In the genomic region with DNA sequence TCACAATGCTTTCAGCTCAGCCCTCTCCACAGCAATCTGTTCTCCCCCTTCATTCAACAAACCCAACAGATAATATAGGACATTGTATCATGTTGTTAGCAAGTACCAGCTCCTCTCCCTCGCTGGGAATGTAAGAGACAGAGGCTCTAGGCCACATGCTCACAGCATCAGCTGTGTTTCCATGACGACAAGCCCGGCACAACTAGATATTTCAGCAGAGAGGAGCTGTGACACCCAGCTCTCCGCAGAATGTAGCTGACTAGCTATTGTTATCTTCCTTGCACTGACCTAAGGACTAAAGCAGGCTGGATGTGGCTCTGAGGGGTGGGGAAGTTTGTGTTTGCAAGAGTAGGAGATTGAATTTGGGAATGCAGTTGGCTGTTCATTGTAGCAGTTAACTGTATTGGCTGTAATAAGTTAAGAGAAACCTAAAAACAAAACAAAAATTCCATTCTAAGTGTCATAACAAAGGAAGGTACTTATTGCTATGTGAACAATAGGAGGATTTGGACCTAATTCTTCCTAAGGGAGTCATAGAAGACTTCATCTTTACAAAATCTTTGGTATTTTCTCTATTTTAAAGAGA, we compare ENCODE assay signal across 9 cellular contexts. TPM values are rescaled to one million over a fixed set of nuclear protein-coding genes. Genes with fewer than 3 reads are reported as not detected.
DNase-seq lines count a peak whose midpoint lies in the region; ATAC-seq, FAIRE-seq and TF ChIP-seq lines count a peak whose summit lies in the region.
"Had no signal": no experiment of that assay in that cellular context is flagged by ENCODE, and none has a peak within 500 bp of the region (broad histone marks: within the 10 kb centered on the region; RNA-seq: fewer than 3 reads in every experiment).

No MANE protein-coding gene starts in this region.

- dilution Hi-C loops in endothelial cell of umbilical vein (cut with MboI; ENCODE audit: extremely low pct_ligation_motif_present, low sequenced_read_pairs) = no loop called here

- no peaks in the 10 kb centered on the region for H3K36me3 Mint-ChIP-seq in memory B cell
- H3K36me3 Mint-ChIP-seq in CD4-positive, alpha-beta memory T cell = no peaks in the 10 kb centered on the region

- no peak overlapping the region for H3K4me3 Mint-ChIP-seq in memory B cell
- H3K4me3 Mint-ChIP-seq in CD4-positive, alpha-beta memory T cell = no peak overlapping the region

- DNase-seq in BE2C (peak; percentile 28), NCI-H345 (lab: John Stamatoyannopoulos, UW) (peak; percentile 9), endothelial cell of umbilical vein (ENCODE audit: low read depth, low spot score) (peak; percentile 7), memory B cell (ENCODE audit: low spot score in 2 of 2) (no peak), HEK293T (ENCODE audit: extremely low spot score) (no peak)
- no peak for DNase-seq in CD4-positive, alpha-beta memory T cell
- DNase-seq: activated T-cell treated with anti-CD3 and anti-CD28 coated beads, Interleukin-2, amount 50 U/mL, for 1 hour had no signal

- no peak for TF ChIP-seq CTCF in BE2C (IDR thresholded peaks at IDR 0.05; ENCODE audit: low read depth, low read length)
- no peak for TF ChIP-seq CTCF in endothelial cell of umbilical vein (IDR thresholded peaks at IDR 0.05; ENCODE audit: extremely low read depth in 1 of 2, insufficient read depth in 1 of 2, low read depth in 1 of 2, low read length in 2 of 2)

- H4K20me1 ChIP-seq in endothelial cell of umbilical vein (replicated peaks; ENCODE audit: control insufficient read depth, extremely low read depth, insufficient read depth, low read length) = no peaks in the 10 kb centered on the region

- H2AFZ ChIP-seq in endothelial cell of umbilical vein (ENCODE audit: low read depth, low read length) = no peak overlapping the region

- H3K4me1 Mint-ChIP-seq in memory B cell = peaks cover 3% of the 10 kb centered on the region
- H3K4me1 Mint-ChIP-seq in CD4-positive, alpha-beta memory T cell = no peaks in the 10 kb centered on the region

- no peaks in the 10 kb centered on the region for H3K4me1 ChIP-seq in BE2C
- H3K4me1 ChIP-seq in endothelial cell of umbilical vein (ENCODE audit: control insufficient read depth, extremely low read depth, insufficient read depth, low read length) = no peaks in the 10 kb centered on the region
- no peaks in the 10 kb centered on the region for H3K4me1 ChIP-seq in CD4-positive, alpha-beta memory T cell (ENCODE audit: insufficient read depth, low read length)

- H3K27me3 ChIP-seq in BE2C = no peaks in the 10 kb centered on the region
- H3K27me3 ChIP-seq in endothelial cell of umbilical vein (ENCODE audit: control insufficient read depth in 2 of 2, insufficient read depth in 2 of 2, low read length in 2 of 2) = no peaks in the 10 kb centered on the region
- no peaks in the 10 kb centered on the region for H3K27me3 ChIP-seq in CD4-positive, alpha-beta memory T cell (ENCODE audit: insufficient read depth, low read length)

- H3K4me2 ChIP-seq in endothelial cell of umbilical vein (ENCODE audit: insufficient read depth, low read length) = no peak overlapping the region

- no peak for FAIRE-seq in endothelial cell of umbilical vein (lab: Jason Lieb, UNC)

- H3K4me3 ChIP-seq in BE2C (ENCODE audit: low read depth, low read length) (no peak overlapping the region), endothelial cell of umbilical vein (replicated peaks in 1 of 3; ENCODE audit: insufficient read depth in 1 of 3, low read depth in 1 of 3, low read length in 3 of 3) (no peak overlapping the region)
- H3K4me3 ChIP-seq in CD4-positive, alpha-beta memory T cell (ENCODE audit: low read length in 2 of 2) = no peak overlapping the region

- no peak for ATAC-seq in memory B cell (ENCODE audit: low read depth)
- no peak for ATAC-seq in HG03280 (IDR thresholded peaks at IDR 0.05; ENCODE audit: unreplicated experiment)
- no peak for ATAC-seq in GM19467 (IDR thresholded peaks at IDR 0.05; ENCODE audit: unreplicated experiment)

- no peaks in the 10 kb centered on the region for H3K79me2 ChIP-seq in endothelial cell of umbilical vein (ENCODE audit: control insufficient read depth, insufficient read depth, low read length)

- H3K9me3 ChIP-seq in BE2C (no peaks in the 10 kb centered on the region), endothelial cell of umbilical vein (replicated peaks; ENCODE audit: control insufficient read depth, insufficient read depth, low read length) (no peaks in the 10 kb centered on the region)
- no peaks in the 10 kb centered on the region for H3K9me3 ChIP-seq in CD4-positive, alpha-beta memory T cell (ENCODE audit: control insufficient read depth in 1 of 2, low read length in 2 of 2)

- H3K9me1 ChIP-seq in endothelial cell of umbilical vein (replicated peaks; ENCODE audit: control insufficient read depth, extremely low read depth, insufficient read depth, low read length) = no peaks in the 10 kb centered on the region

- H3K27me3 Mint-ChIP-seq in memory B cell = no peaks in the 10 kb centered on the region
- H3K27me3 Mint-ChIP-seq in CD4-positive, alpha-beta memory T cell = peaks cover 0 to under 1% of the 10 kb centered on the region in 2 donors

- intact Hi-C loops in endothelial cell of umbilical vein (cut with micrococcal nuclease) = no loop called here
- intact Hi-C loops in CD4-positive, alpha-beta memory T cell (cut with micrococcal nuclease) = no loop called here

- H3K9me3 Mint-ChIP-seq in memory B cell = no peaks in the 10 kb centered on the region
- peaks cover 0 to 1% (median 0%) of the 10 kb centered on the region in 8 donors for H3K9me3 Mint-ChIP-seq in CD4-positive, alpha-beta memory T cell

- POLR2A ChIA-PET in endothelial cell of umbilical vein (lab: Charles Lee) (interaction anchor here (0.8 kb wide), 1 partner anchor 10 kb away, joined by 3 read pairs; no protein-coding TSS in a partner anchor), HEK293T (lab: Yijun Ruan, JAX) (no interaction called here)
- POLR2A ChIA-PET in CD4-positive, alpha-beta memory T cell (lab: Charles Lee; ENCODE audit: partially characterized antibody) = interaction anchor here (0.9 kb wide), 1 partner anchor 16 kb away, joined by 3 read pairs; no protein-coding TSS in a partner anchor

- no peak overlapping the region for H3K27ac ChIP-seq in endothelial cell of umbilical vein (ENCODE audit: insufficient read depth, low read depth, low read length)
- H3K27ac ChIP-seq in CD4-positive, alpha-beta memory T cell (ENCODE audit: low read depth, low read length) = no peak overlapping the region

- BruUV-seq in endothelial cell of umbilical vein (replicated peaks; lab: Mats Ljungman, UMichigan) = no TSS peak

- no peak overlapping the region for H3K9ac ChIP-seq in endothelial cell of umbilical vein (replicated peaks; ENCODE audit: extremely low read depth, insufficient read depth, low read length)

- no peaks in the 10 kb centered on the region for H3K36me3 ChIP-seq in BE2C
- H3K36me3 ChIP-seq in endothelial cell of umbilical vein (ENCODE audit: control insufficient read depth in 2 of 2, extremely low read depth in 1 of 2, insufficient read depth in 2 of 2, low read length in 2 of 2) = no peaks in the 10 kb centered on the region
- H3K36me3 ChIP-seq in CD4-positive, alpha-beta memory T cell (ENCODE audit: insufficient read depth, low read length) = no peaks in the 10 kb centered on the region

- peak overlapping the region; percentile 4 for H3K27ac Mint-ChIP-seq in memory B cell
- H3K27ac Mint-ChIP-seq in CD4-positive, alpha-beta memory T cell = no peak overlapping the region

- CTCF ChIA-PET in endothelial cell of umbilical vein (lab: Charles Lee) (interaction anchor here (0.9 to 1.6 kb wide), 3 partner anchors 10 to 86 kb away, joined by 3 to 4 read pairs (median 4); no protein-coding TSS in a partner anchor), HEK293T (lab: Yijun Ruan, JAX) (interaction anchor here (0.5 kb wide), 1 partner anchor 29 kb away, joined by 6 read pairs; no protein-coding TSS in a partner anchor)
- CTCF ChIA-PET in CD4-positive, alpha-beta memory T cell (lab: Charles Lee; ENCODE audit: partially characterized antibody) = no interaction called here

- no peak for TF ChIP-seq POLR2A in endothelial cell of umbilical vein (IDR thresholded peaks at IDR 0.05; ENCODE audit: low read depth, low read length)

TF ChIP-seq in endothelial cell of umbilical vein, 7 proteins besides CTCF, POLR2A, EP300 and RAD21:
- TF ChIP-seq JUN (IDR thresholded peaks at IDR 0.05; ENCODE audit: borderline replicate concordance, insufficient read depth, insufficient read length, low read depth) (no peak), POLR2AphosphoS5 (IDR thresholded peaks at IDR 0.05; ENCODE audit: insufficient read depth, low read depth, low read length) (no peak), MYC (IDR thresholded peaks at IDR 0.05; ENCODE audit: low read depth, low read length) (no peak)

TF ChIP-seq in HEK293T, 16 proteins besides CTCF, POLR2A, EP300 and RAD21 (continues in another document):
- TF ChIP-seq SP1 (IDR thresholded peaks at IDR 0.05) = no peak
- TF ChIP-seq, protein P1, sequence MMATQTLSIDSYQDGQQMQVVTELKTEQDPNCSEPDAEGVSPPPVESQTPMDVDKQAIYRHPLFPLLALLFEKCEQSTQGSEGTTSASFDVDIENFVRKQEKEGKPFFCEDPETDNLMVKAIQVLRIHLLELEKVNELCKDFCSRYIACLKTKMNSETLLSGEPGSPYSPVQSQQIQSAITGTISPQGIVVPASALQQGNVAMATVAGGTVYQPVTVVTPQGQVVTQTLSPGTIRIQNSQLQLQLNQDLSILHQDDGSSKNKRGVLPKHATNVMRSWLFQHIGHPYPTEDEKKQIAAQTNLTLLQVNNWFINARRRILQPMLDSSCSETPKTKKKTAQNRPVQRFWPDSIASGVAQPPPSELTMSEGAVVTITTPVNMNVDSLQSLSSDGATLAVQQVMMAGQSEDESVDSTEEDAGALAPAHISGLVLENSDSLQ (IDR thresholded peaks at IDR 0.05) = no peak
- TF ChIP-seq FOXM1 (IDR thresholded peaks at IDR 0.05; ENCODE audit: borderline replicate concordance) = no peak
- TF ChIP-seq ZNF384 (IDR thresholded peaks at IDR 0.05) = no peak
- TF ChIP-seq FOXK2 (IDR thresholded peaks at IDR 0.05) = no peak
- TF ChIP-seq SUZ12 (IDR thresholded peaks at IDR 0.05) = no peak
- no peak for TF ChIP-seq BHLHE40 (IDR thresholded peaks at IDR 0.05; ENCODE audit: borderline replicate concordance)
- no peak for TF ChIP-seq NFRKB (IDR thresholded peaks at IDR 0.05)
- TF ChIP-seq FOXA1 (IDR thresholded peaks at IDR 0.05) = no peak

RNA-seq across cellular contexts. Expression of a gene that starts 28.0 kb away (rescaled TPM):
- polyA plus RNA-seq in BE2C (2012; ENCODE audit: insufficient read depth, insufficient read length, low read depth) = 5.4 TPM
- total RNA-seq in endothelial cell of umbilical vein = 80.5 and 84.4 TPM in 2 replicates
- 26.6 and 30.1 TPM in 2 replicates for polyA plus RNA-seq in endothelial cell of umbilical vein
- polyA plus RNA-seq in endothelial cell of umbilical vein (2011; cell fraction: cytosol; rRNA removed) = 36.3 and 39.5 TPM in 2 replicates
- polyA plus RNA-seq in endothelial cell of umbilical vein (2011; cell fraction: nucleus; rRNA removed) = 17.3 and 23.7 TPM in 2 replicates
- polyA plus RNA-seq in endothelial cell of umbilical vein (2012) = 83.6 and 104 TPM in 2 replicates
- polyA minus RNA-seq in endothelial cell of umbilical vein = 20.3 and 22.2 TPM in 2 replicates
- polyA minus RNA-seq in endothelial cell of umbilical vein (2011; cell fraction: cytosol; rRNA and poly(A)+ RNA removed) = 23.4 TPM
- polyA minus RNA-seq in endothelial cell of umbilical vein (2011; cell fraction: nucleus; rRNA and poly(A)+ RNA removed) = 25.1 and 26.7 TPM in 2 replicates
- total RNA-seq in CD4-positive, alpha-beta memory T cell = 10 to 100 TPM; 11.4 to 11.8 TPM
- 10 to 100 TPM; 11.5 to 12.5 TPM for polyA plus RNA-seq in CD4-positive, alpha-beta memory T cell

Comparison
In these comparisons a context has a peak if more than half of its experiments do, and no peak if none do; other contexts are left out.
1. DNase-seq: peak in BE2C (single experiment), NCI-H345 (single experiment) and endothelial cell of umbilical vein (single experiment); none in memory B cell (0 of 2), HEK293T (single experiment) and CD4-positive, alpha-beta memory T cell (0 of 5).